Comparison of ENCODE assay signal across 15 cellular contexts in the genomic region with DNA sequence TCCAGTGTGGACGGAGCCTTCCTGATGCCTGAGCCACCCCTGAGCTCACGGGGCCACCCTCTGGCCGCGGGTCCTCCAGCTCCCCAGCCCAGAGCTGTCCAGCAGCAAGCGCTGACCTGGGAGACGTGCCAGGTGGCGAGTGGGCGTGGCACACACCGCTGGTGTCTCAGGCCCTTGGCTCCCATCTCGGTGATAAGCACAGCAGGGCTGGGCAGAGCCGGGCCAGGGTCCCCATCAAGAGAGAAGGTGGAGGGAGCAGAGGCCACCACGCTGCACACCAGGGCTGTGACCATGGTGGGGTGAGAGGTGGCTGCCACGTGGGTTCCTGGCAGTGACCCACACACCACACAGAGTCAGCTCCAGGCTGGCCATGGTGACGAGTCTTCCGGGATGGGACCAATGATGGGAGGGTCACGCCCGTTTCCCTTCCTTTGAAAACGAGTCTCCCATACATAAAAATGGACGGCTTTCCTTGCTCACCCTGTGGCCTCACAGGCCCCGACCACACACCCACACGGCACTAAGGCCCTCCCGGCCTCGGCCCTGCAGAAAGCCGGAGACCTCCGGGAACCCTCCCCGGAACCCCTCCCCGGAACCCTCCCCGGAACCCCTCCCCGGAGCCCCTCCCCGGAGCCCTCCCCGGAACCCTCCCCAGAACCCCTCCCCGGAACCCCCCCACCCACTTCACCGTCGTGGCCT. TPM values are rescaled to one million over a fixed set of nuclear protein-coding genes. Genes with fewer than 3 reads are reported as not detected.
DNase-seq lines count a peak whose midpoint lies in the region; ATAC-seq, FAIRE-seq and TF ChIP-seq lines count a peak whose summit lies in the region.
"Had no signal": no experiment of that assay in that cellular context is flagged by ENCODE, and none has a peak within 500 bp of the region (broad histone marks: within the 10 kb centered on the region; RNA-seq: fewer than 3 reads in every experiment).

No MANE protein-coding gene starts in this region.

- H3K27ac ChIP-seq in WERI-Rb-1 (peak overlapping the region; percentile 20; the same call in 1 of the 2 replicates), HepG2 (ENCODE audit: extremely low read length, insufficient read depth, low read length) (no peak overlapping the region)
- H3K27ac ChIP-seq: epithelial cell of prostate, PC-9 had no signal

- H3K27me3 ChIP-seq in WERI-Rb-1 (ENCODE audit: insufficient read depth, low read depth, severe bottlenecking) (no peaks in the 10 kb centered on the region), HepG2 (ENCODE audit: control insufficient read depth in 1 of 2, insufficient read depth in 2 of 2, low read length in 2 of 2) (peaks cover 8 to 30% of the 10 kb centered on the region in 2 experiments; a peak in 3 of 5 replicates)

- H3K36me3 ChIP-seq in WERI-Rb-1 (peaks cover 26% of the 10 kb centered on the region), HepG2 (replicated peaks in 1 of 2; ENCODE audit: control insufficient read depth in 1 of 2, insufficient read depth in 2 of 2, low read length in 2 of 2) (peaks cover 6 to 14% of the 10 kb centered on the region in 2 experiments; a peak in 4 of 5 replicates)

- no peaks in the 10 kb centered on the region for H3K9me3 ChIP-seq in WERI-Rb-1 (ENCODE audit: severe bottlenecking)
- no peaks in the 10 kb centered on the region for H3K9me3 ChIP-seq in HepG2 (ENCODE audit: low read length)

- H3K4me1 ChIP-seq in HepG2 (ENCODE audit: insufficient read depth, low read length) = peaks cover 33% of the 10 kb centered on the region

- H4K20me1 ChIP-seq in HepG2 (ENCODE audit: insufficient read depth, low read length) = no peaks in the 10 kb centered on the region

- 48% methylated on average over 31 of the region's 34 CpGs for WGBS in HepG2 (ENCODE audit: low lambda C conversion rate)

- no peaks in the 10 kb centered on the region for H3K79me2 ChIP-seq in HepG2 (ENCODE audit: insufficient read depth, low read length)

- CTCF ChIA-PET in HepG2 (lab: Yijun Ruan, JAX; ENCODE audit: low intra/inter-chr PET ratio, low total read pairs) = no interaction called here

- H3K4me3 ChIP-seq in WERI-Rb-1 (ENCODE audit: low read depth, low read length) (no peak overlapping the region), HepG2 (replicated peaks in 1 of 3; ENCODE audit: insufficient read depth in 1 of 3, low read depth in 2 of 3, low read length in 3 of 3) (peak overlapping the region in 1 of 3 experiments; percentile 26; a peak in 1 of 6 replicates)
- H3K4me3 ChIP-seq: PC-9 had no signal

- H2AFZ ChIP-seq in HepG2 (ENCODE audit: low read length) = no peak overlapping the region
- H2AFZ ChIP-seq: PC-9 had no signal

- peak; percentile 70 for TF ChIP-seq RAD21 in HepG2 (CRISPR knock-in tag; IDR thresholded peaks at IDR 0.05)

- POLR2A ChIA-PET in HepG2 (lab: Yijun Ruan, JAX) = interaction anchor here (0.9 to 1.6 kb wide), 5 partner anchors 12 to 32 kb away, joined by 3 to 4 read pairs (median 4); no protein-coding TSS in a partner anchor

- intact Hi-C loops in HepG2 (cut with micrococcal nuclease; ENCODE audit: unreplicated experiment) = loop anchor here (5.0 kb wide), 1 partner anchor 36 kb away; no protein-coding TSS in a partner anchor

- TF ChIP-seq POLR2A in HepG2 (IDR thresholded peaks at IDR 0.05; ENCODE audit: insufficient read depth in 1 of 2, low read depth in 2 of 2, low read length in 2 of 2) = no peak

- in situ Hi-C loops in HepG2 (cut with HindIII; ENCODE audit: extremely low pct_ligation_motif_present, low pct_unique_long_range_greater_than_20kb) = loop anchor here (5.0 kb wide), 1 partner anchor 36 kb away; no protein-coding TSS in a partner anchor

- H3K9ac ChIP-seq in HepG2 (ENCODE audit: insufficient read depth, low read depth, low read length) = no peak overlapping the region

- peak overlapping the region; percentile 49; the same call in 1 of the 2 replicates for H3K4me2 ChIP-seq in HepG2 (ENCODE audit: low read depth, low read length)
- H3K4me2 ChIP-seq: PC-9 had no signal

- BruUV-seq in HepG2 (replicated peaks; lab: Mats Ljungman, UMichigan) = no TSS peak

- FAIRE-seq in HepG2 (lab: Jason Lieb, UNC) = no peak

- peak; percentile 56 for DNase-seq in A172 (ENCODE audit: low spot score)
- peak; percentile 49 for DNase-seq in HT-29 (ENCODE audit: low spot score)
- peak; percentile 60 for DNase-seq in WERI-Rb-1
- DNase-seq in HepG2 (ENCODE audit: low spot score) = peak; percentile 55
- DNase-seq in activated CD4-positive, alpha-beta T cell treated with anti-CD3 and anti-CD28 coated beads, Interleukin-2, amount 50 U/mL, for 1 hour = no peak
- no peak for DNase-seq in stimulated activated CD4-positive, alpha-beta T cell treated with anti-CD3 and anti-CD28 coated beads, Interleukin-4, amount 100 ng/mL, for 4 hours
- DNase-seq: activated naive CD4-positive, alpha-beta T cell treated with anti-CD3 and anti-CD28 coated beads, Interleukin-2, amount 10 ng/mL, durations not matched to agents 7 days and 5 days; Kasumi-1; stimulated activated CD8-positive, alpha-beta memory T cell treated with anti-CD3 and anti-CD28 coated beads, Interleukin-4, amount 100 ng/mL, for 48 hours; T-helper 9 cell had no signal

- peak; percentile 67 for ATAC-seq in HepG2
- ATAC-seq in HG02759 (IDR thresholded peaks at IDR 0.05; ENCODE audit: unreplicated experiment) = no peak
- no peak for ATAC-seq in HG02610 (IDR thresholded peaks at IDR 0.05; ENCODE audit: unreplicated experiment)

- no peak for TF ChIP-seq EP300 in HepG2 (IDR thresholded peaks at IDR 0.05; ENCODE audit: low read depth in 2 of 2, low read length in 2 of 2)
- no peak for TF ChIP-seq EP300 in HepG2 (CRISPR knock-in tag; IDR thresholded peaks at IDR 0.05; ENCODE audit: borderline replicate concordance)

- TF ChIP-seq CTCF in WERI-Rb-1 (IDR thresholded peaks at IDR 0.05; ENCODE audit: low read depth, low read length) (peak; percentile 39), HepG2 (CRISPR knock-in tag; IDR thresholded peaks at IDR 0.05) (peak; percentile 87)

RNA-seq across cellular contexts. Expression of a gene that starts 16.8 kb away (rescaled TPM):
- not detected in 2 replicates for total RNA-seq in A172 (2014; rRNA removed; shearing (Covaris generic))
- total RNA-seq in HT-29 (2014; rRNA removed; shearing (Covaris generic)) = not detected in 2 replicates
- 0.13 TPM in 1 of 2 replicates, not detected in the other for total RNA-seq in HepG2 (2016; rRNA removed; fragmentation: Illumina TruSeq; extraction: Trizol)
- not detected in 2 replicates for total RNA-seq in HepG2 (2016; cell fraction: cytosol; rRNA removed; fragmentation: Illumina TruSeq; extraction: Trizol; ENCODE audit: low read depth)
- total RNA-seq in HepG2 (2016; cell fraction: insoluble cytoplasmic fraction; rRNA removed; fragmentation: Illumina TruSeq; extraction: Trizol) = 0.11 TPM in 1 of 2 replicates, not detected in the other
- total RNA-seq in HepG2 (2016; cell fraction: membrane; rRNA removed; fragmentation: Illumina TruSeq; extraction: Trizol) = not detected in 2 replicates
- 0.38 TPM in 1 of 2 replicates, not detected in the other for total RNA-seq in HepG2 (2016; cell fraction: nucleus; rRNA removed; fragmentation: Illumina TruSeq; extraction: Trizol)
- 0.10 and 0.15 TPM in 2 replicates for polyA plus RNA-seq in HepG2 (2011; rRNA removed)
- 0.08 and 0.12 TPM in 2 replicates for polyA plus RNA-seq in HepG2 (2011; cell fraction: cytosol; rRNA removed)
- polyA plus RNA-seq in HepG2 (2011; cell fraction: nucleus; rRNA removed) = 1.7 and 2.2 TPM in 2 replicates
- 0.19 and 0.20 TPM in 2 replicates for polyA plus RNA-seq in HepG2 (2012)
- polyA plus RNA-seq in HepG2 (2016; cell fraction: cytosol; fragmentation: Illumina TruSeq; extraction: Trizol; ENCODE audit: low read depth) = not detected in 2 replicates
- 0.17 TPM in 1 of 2 replicates, not detected in the other for polyA plus RNA-seq in HepG2 (2016; cell fraction: insoluble cytoplasmic fraction; fragmentation: Illumina TruSeq; extraction: Trizol; ENCODE audit: low read depth)
- not detected in 2 replicates for polyA plus RNA-seq in HepG2 (2016; cell fraction: membrane; fragmentation: Illumina TruSeq; extraction: Trizol; ENCODE audit: low read depth)
- not detected in 2 replicates for polyA plus RNA-seq in HepG2 (2016; cell fraction: nucleus; fragmentation: Illumina TruSeq; extraction: Trizol; ENCODE audit: insufficient read depth, low read depth)
- 0.32 TPM in 1 of 2 replicates, not detected in the other for polyA minus RNA-seq in HepG2 (2011; rRNA and poly(A)+ RNA removed; ENCODE audit: low replicate concordance)
- polyA minus RNA-seq in HepG2 (2011; cell fraction: cytosol; rRNA and poly(A)+ RNA removed) = not detected in 2 replicates
- polyA minus RNA-seq in HepG2 (2011; cell fraction: nucleus; rRNA and poly(A)+ RNA removed) = 0.50 TPM in 1 of 2 replicates, not detected in the other
- total RNA-seq: mesenteric fat pad, PC-9 had no signal

RNA-seq across cellular contexts. Expression of a gene that starts 29.3 kb away (rescaled TPM):
- 0.22 TPM in 1 of 2 replicates, not detected in the other for total RNA-seq in A172 (2014; rRNA removed; shearing (Covaris generic))
- 0.10 and 1.1 TPM in 2 replicates for total RNA-seq in HT-29 (2014; rRNA removed; shearing (Covaris generic))
- 1.3 and 1.8 TPM in 2 replicates for total RNA-seq in HepG2 (2016; rRNA removed; fragmentation: Illumina TruSeq; extraction: Trizol)
- total RNA-seq in HepG2 (2016; cell fraction: cytosol; rRNA removed; fragmentation: Illumina TruSeq; extraction: Trizol; ENCODE audit: low read depth) = 0.61 and 0.62 TPM in 2 replicates
- 1.6 TPM in 2 replicates for total RNA-seq in HepG2 (2016; cell fraction: insoluble cytoplasmic fraction; rRNA removed; fragmentation: Illumina TruSeq; extraction: Trizol)
- total RNA-seq in HepG2 (2016; cell fraction: membrane; rRNA removed; fragmentation: Illumina TruSeq; extraction: Trizol) = 1.4 and 1.7 TPM in 2 replicates
- 0.31 and 0.50 TPM in 2 replicates for total RNA-seq in HepG2 (2016; cell fraction: nucleus; rRNA removed; fragmentation: Illumina TruSeq; extraction: Trizol)
- 4.9 and 6.0 TPM in 2 replicates for polyA plus RNA-seq in HepG2 (2011; rRNA removed)
- 4.4 and 5.4 TPM in 2 replicates for polyA plus RNA-seq in HepG2 (2011; cell fraction: cytosol; rRNA removed)
- polyA plus RNA-seq in HepG2 (2011; cell fraction: nucleus; rRNA removed) = 1.8 TPM in 2 replicates
- polyA plus RNA-seq in HepG2 (2012) = 3.9 TPM in 2 replicates
- 0.29 and 0.36 TPM in 2 replicates for polyA plus RNA-seq in HepG2 (2016; cell fraction: cytosol; fragmentation: Illumina TruSeq; extraction: Trizol; ENCODE audit: low read depth)
- polyA plus RNA-seq in HepG2 (2016; cell fraction: insoluble cytoplasmic fraction; fragmentation: Illumina TruSeq; extraction: Trizol; ENCODE audit: low read depth) = 1.2 and 1.6 TPM in 2 replicates
- polyA plus RNA-seq in HepG2 (2016; cell fraction: membrane; fragmentation: Illumina TruSeq; extraction: Trizol; ENCODE audit: low read depth) = 0.61 and 0.72 TPM in 2 replicates
- polyA plus RNA-seq in HepG2 (2016; cell fraction: nucleus; fragmentation: Illumina TruSeq; extraction: Trizol; ENCODE audit: insufficient read depth, low read depth) = 0.55 and 1.4 TPM in 2 replicates
- 1.6 and 8.6 TPM in 2 replicates for polyA minus RNA-seq in HepG2 (2011; rRNA and poly(A)+ RNA removed; ENCODE audit: low replicate concordance)
- polyA minus RNA-seq in HepG2 (2011; cell fraction: cytosol; rRNA and poly(A)+ RNA removed) = 1.8 and 2.5 TPM in 2 replicates
- 0.26 and 0.50 TPM in 2 replicates for polyA minus RNA-seq in HepG2 (2011; cell fraction: nucleus; rRNA and poly(A)+ RNA removed)
- total RNA-seq: mesenteric fat pad had no signal

RNA-seq across cellular contexts. Expression of a gene that starts 29.8 kb away (rescaled TPM):
- total RNA-seq in A172 (2014; rRNA removed; shearing (Covaris generic)) = 8.7 and 10.5 TPM in 2 replicates
- 25.8 and 28.4 TPM in 2 replicates for total RNA-seq in HT-29 (2014; rRNA removed; shearing (Covaris generic))
- 12.4 and 22.3 TPM in 2 replicates for total RNA-seq in HepG2 (2016; rRNA removed; fragmentation: Illumina TruSeq; extraction: Trizol)
- 6.5 and 7.4 TPM in 2 replicates for total RNA-seq in HepG2 (2016; cell fraction: cytosol; rRNA removed; fragmentation: Illumina TruSeq; extraction: Trizol; ENCODE audit: low read depth)
- 9.5 and 21.5 TPM in 2 replicates for total RNA-seq in HepG2 (2016; cell fraction: insoluble cytoplasmic fraction; rRNA removed; fragmentation: Illumina TruSeq; extraction: Trizol)
- 8.1 and 9.0 TPM in 2 replicates for total RNA-seq in HepG2 (2016; cell fraction: membrane; rRNA removed; fragmentation: Illumina TruSeq; extraction: Trizol)
- 22.1 and 27.5 TPM in 2 replicates for total RNA-seq in HepG2 (2016; cell fraction: nucleus; rRNA removed; fragmentation: Illumina TruSeq; extraction: Trizol)
- polyA plus RNA-seq in HepG2 (2011; rRNA removed) = 41.8 and 63.2 TPM in 2 replicates
- polyA plus RNA-seq in HepG2 (2011; cell fraction: cytosol; rRNA removed) = 20.9 and 28.4 TPM in 2 replicates
- 726 and 860 TPM in 2 replicates for polyA plus RNA-seq in HepG2 (2011; cell fraction: nucleus; rRNA removed)
- 33.2 and 40.0 TPM in 2 replicates for polyA plus RNA-seq in HepG2 (2012)
- 5.4 and 7.5 TPM in 2 replicates for polyA plus RNA-seq in HepG2 (2016; cell fraction: cytosol; fragmentation: Illumina TruSeq; extraction: Trizol; ENCODE audit: low read depth)
- polyA plus RNA-seq in HepG2 (2016; cell fraction: insoluble cytoplasmic fraction; fragmentation: Illumina TruSeq; extraction: Trizol; ENCODE audit: low read depth) = 16.9 and 19.6 TPM in 2 replicates
- polyA plus RNA-seq in HepG2 (2016; cell fraction: membrane; fragmentation: Illumina TruSeq; extraction: Trizol; ENCODE audit: low read depth) = 6.9 and 9.6 TPM in 2 replicates
- polyA plus RNA-seq in HepG2 (2016; cell fraction: nucleus; fragmentation: Illumina TruSeq; extraction: Trizol; ENCODE audit: insufficient read depth, low read depth) = 83.7 and 89.3 TPM in 2 replicates
- 14.8 and 25.5 TPM in 2 replicates for polyA minus RNA-seq in HepG2 (2011; rRNA and poly(A)+ RNA removed; ENCODE audit: low replicate concordance)
- polyA minus RNA-seq in HepG2 (2011; cell fraction: cytosol; rRNA and poly(A)+ RNA removed) = 12.8 and 13.5 TPM in 2 replicates
- 52.1 and 55.8 TPM in 2 replicates for polyA minus RNA-seq in HepG2 (2011; cell fraction: nucleus; rRNA and poly(A)+ RNA removed)

RNA-seq across cellular contexts. Expression of a gene that starts 30.0 kb away (rescaled TPM):
- 38.7 and 41.0 TPM in 2 replicates for total RNA-seq in A172 (2014; rRNA removed; shearing (Covaris generic))
- total RNA-seq in HT-29 (2014; rRNA removed; shearing (Covaris generic)) = 42.0 and 51.4 TPM in 2 replicates
- total RNA-seq in HepG2 (2016; rRNA removed; fragmentation: Illumina TruSeq; extraction: Trizol) = 19.3 and 42.1 TPM in 2 replicates
- 44.1 and 48.5 TPM in 2 replicates for total RNA-seq in HepG2 (2016; cell fraction: cytosol; rRNA removed; fragmentation: Illumina TruSeq; extraction: Trizol; ENCODE audit: low read depth)
- 18.4 and 43.0 TPM in 2 replicates for total RNA-seq in HepG2 (2016; cell fraction: insoluble cytoplasmic fraction; rRNA removed; fragmentation: Illumina TruSeq; extraction: Trizol)
- total RNA-seq in HepG2 (2016; cell fraction: membrane; rRNA removed; fragmentation: Illumina TruSeq; extraction: Trizol) = 47.3 and 50.8 TPM in 2 replicates
- 29.1 and 32.9 TPM in 2 replicates for total RNA-seq in HepG2 (2016; cell fraction: nucleus; rRNA removed; fragmentation: Illumina TruSeq; extraction: Trizol)
- 40.0 and 48.0 TPM in 2 replicates for polyA plus RNA-seq in HepG2 (2011; rRNA removed)
- 45.1 and 55.2 TPM in 2 replicates for polyA plus RNA-seq in HepG2 (2011; cell fraction: cytosol; rRNA removed)
- polyA plus RNA-seq in HepG2 (2011; cell fraction: nucleus; rRNA removed) = 42.8 and 53.8 TPM in 2 replicates
- 30.1 and 30.6 TPM in 2 replicates for polyA plus RNA-seq in HepG2 (2012)
- 22.8 and 30.9 TPM in 2 replicates for polyA plus RNA-seq in HepG2 (2016; cell fraction: cytosol; fragmentation: Illumina TruSeq; extraction: Trizol; ENCODE audit: low read depth)
- 20.3 and 20.6 TPM in 2 replicates for polyA plus RNA-seq in HepG2 (2016; cell fraction: insoluble cytoplasmic fraction; fragmentation: Illumina TruSeq; extraction: Trizol; ENCODE audit: low read depth)
- 24.3 and 28.8 TPM in 2 replicates for polyA plus RNA-seq in HepG2 (2016; cell fraction: membrane; fragmentation: Illumina TruSeq; extraction: Trizol; ENCODE audit: low read depth)
- polyA plus RNA-seq in HepG2 (2016; cell fraction: nucleus; fragmentation: Illumina TruSeq; extraction: Trizol; ENCODE audit: insufficient read depth, low read depth) = 57.8 and 59.9 TPM in 2 replicates
- 17.2 and 64.0 TPM in 2 replicates for polyA minus RNA-seq in HepG2 (2011; rRNA and poly(A)+ RNA removed; ENCODE audit: low replicate concordance)
- 31.0 and 31.1 TPM in 2 replicates for polyA minus RNA-seq in HepG2 (2011; cell fraction: cytosol; rRNA and poly(A)+ RNA removed)
- 16.2 and 18.9 TPM in 2 replicates for polyA minus RNA-seq in HepG2 (2011; cell fraction: nucleus; rRNA and poly(A)+ RNA removed)

RNA-seq across cellular contexts. Expression of a gene that starts 54.8 kb away (rescaled TPM):
- 1.2 and 1.6 TPM in 2 replicates for total RNA-seq in A172 (2014; rRNA removed; shearing (Covaris generic))
- total RNA-seq in HT-29 (2014; rRNA removed; shearing (Covaris generic)) = 2.9 and 3.2 TPM in 2 replicates
- total RNA-seq in HepG2 (2016; rRNA removed; fragmentation: Illumina TruSeq; extraction: Trizol) = 2.4 and 5.3 TPM in 2 replicates
- total RNA-seq in HepG2 (2016; cell fraction: cytosol; rRNA removed; fragmentation: Illumina TruSeq; extraction: Trizol; ENCODE audit: low read depth) = 3.3 TPM in 2 replicates
- total RNA-seq in HepG2 (2016; cell fraction: insoluble cytoplasmic fraction; rRNA removed; fragmentation: Illumina TruSeq; extraction: Trizol) = 3.0 and 5.5 TPM in 2 replicates
- total RNA-seq in HepG2 (2016; cell fraction: membrane; rRNA removed; fragmentation: Illumina TruSeq; extraction: Trizol) = 3.8 and 5.6 TPM in 2 replicates
- total RNA-seq in HepG2 (2016; cell fraction: nucleus; rRNA removed; fragmentation: Illumina TruSeq; extraction: Trizol) = 6.9 and 7.3 TPM in 2 replicates
- 3.5 and 4.2 TPM in 2 replicates for polyA plus RNA-seq in HepG2 (2011; rRNA removed)
- 2.7 and 4.2 TPM in 2 replicates for polyA plus RNA-seq in HepG2 (2011; cell fraction: cytosol; rRNA removed)
- polyA plus RNA-seq in HepG2 (2011; cell fraction: nucleus; rRNA removed) = 6.7 and 7.1 TPM in 2 replicates
- polyA plus RNA-seq in HepG2 (2012) = 5.0 and 7.2 TPM in 2 replicates
- polyA plus RNA-seq in HepG2 (2016; cell fraction: cytosol; fragmentation: Illumina TruSeq; extraction: Trizol; ENCODE audit: low read depth) = 2.6 and 3.4 TPM in 2 replicates
- polyA plus RNA-seq in HepG2 (2016; cell fraction: insoluble cytoplasmic fraction; fragmentation: Illumina TruSeq; extraction: Trizol; ENCODE audit: low read depth) = 4.0 and 4.2 TPM in 2 replicates
- 4.3 and 4.7 TPM in 2 replicates for polyA plus RNA-seq in HepG2 (2016; cell fraction: membrane; fragmentation: Illumina TruSeq; extraction: Trizol; ENCODE audit: low read depth)
- polyA plus RNA-seq in HepG2 (2016; cell fraction: nucleus; fragmentation: Illumina TruSeq; extraction: Trizol; ENCODE audit: insufficient read depth, low read depth) = 5.1 and 5.5 TPM in 2 replicates
- 8.8 and 15.0 TPM in 2 replicates for polyA minus RNA-seq in HepG2 (2011; rRNA and poly(A)+ RNA removed; ENCODE audit: low replicate concordance)
- 1.9 and 2.6 TPM in 2 replicates for polyA minus RNA-seq in HepG2 (2011; cell fraction: cytosol; rRNA and poly(A)+ RNA removed)
- 5.0 and 7.3 TPM in 2 replicates for polyA minus RNA-seq in HepG2 (2011; cell fraction: nucleus; rRNA and poly(A)+ RNA removed)

Comparison
In these comparisons a context has a peak if more than half of its experiments do, and no peak if none do; other contexts are left out.
1. DNase-seq: peak in A172 (single experiment), HT-29 (single experiment), WERI-Rb-1 (single experiment) and HepG2 (single experiment); none in activated CD4-positive, alpha-beta T cell treated with anti-CD3 and anti-CD28 coated beads, Interleukin-2, amount 50 U/mL, for 1 hour (single experiment) and stimulated activated CD4-positive, alpha-beta T cell treated with anti-CD3 and anti-CD28 coated beads, Interleukin-4, amount 100 ng/mL, for 4 hours (0 of 2).